In genomic region chr11:112255075-112255739, GRCh38 we compare ENCODE assay signal across 10 cellular contexts. TPM values are rescaled to one million over a fixed set of nuclear protein-coding genes. Genes with fewer than 3 reads are reported as not detected.
A peak's percentile ranks its signal among the peaks of the same experiment; 100 is the strongest.
DNase-seq lines count a peak whose midpoint lies in the region; TF ChIP-seq lines count a peak whose summit lies in the region.
"Had no signal": no experiment of that assay in that cellular context is flagged by ENCODE, and none has a peak within 500 bp of the region (broad histone marks: within the 10 kb centered on the region; RNA-seq: fewer than 3 reads in every experiment).

No MANE protein-coding gene starts in this region.

- no peak for TF ChIP-seq POLR2A in sigmoid colon (IDR thresholded peaks at IDR 0.05)

- WGBS in sigmoid colon, 2 donors, result 59 to 72% methylated on average over 15 of the region's 15 CpGs

- H3K9me3 ChIP-seq in sigmoid colon, result no peaks in the 10 kb centered on the region
- H3K9me3 ChIP-seq: tibial artery had no signal

- intact Hi-C loops in sigmoid colon (cut with DNase I), result no loop called here

- TF ChIP-seq EP300 in sigmoid colon (IDR thresholded peaks at IDR 0.05), result no peak

- peak; percentile 39 for DNase-seq in HCEC 1CT
- DNase-seq in NCI-H69 (lab: John Stamatoyannopoulos, UW), result peak; percentile 86
- peak; percentile 56 for DNase-seq in dedifferentiated amniotic fluid mesenchymal stem cell (ENCODE audit: extremely low spot score)
- peak; percentile 75 for DNase-seq in non-pigmented ciliary epithelial cell (ENCODE audit: low read depth)
- DNase-seq in stimulated activated CD4-positive, alpha-beta T cell treated with anti-CD3 and anti-CD28 coated beads, Interleukin-2, amount 100 ng/mL, for 48 hours, result no peak
- DNase-seq in germinal center (ENCODE audit: low spot score), result no peak
- no peak for DNase-seq in iPS-NIHi7 (ENCODE audit: extremely low spot score)
- no peak for DNase-seq in sigmoid colon

- H3K4me1 ChIP-seq in sigmoid colon, result no peaks in the 10 kb centered on the region
- H3K4me1 ChIP-seq: tibial artery had no signal

- no peak overlapping the region for H3K27ac ChIP-seq in sigmoid colon
- H3K27ac ChIP-seq: tibial artery had no signal

- H3K36me3 ChIP-seq in sigmoid colon, result no peaks in the 10 kb centered on the region

- H3K4me3 ChIP-seq in sigmoid colon, result no peak overlapping the region
- H3K4me3 ChIP-seq: tibial artery had no signal

- no peaks in the 10 kb centered on the region for H3K27me3 ChIP-seq in sigmoid colon
- H3K27me3 ChIP-seq: tibial artery had no signal

- TF ChIP-seq CTCF in sigmoid colon (IDR thresholded peaks at IDR 0.05), result no peak

RNA-seq across cellular contexts. Expression of gene PLET1, which starts 5.5 kb away (rescaled TPM):
- not detected for total RNA-seq in sigmoid colon
- polyA plus RNA-seq in sigmoid colon, result under 1 TPM in 1 of 3 donors, not detected in 2; 0.60 TPM
- polyA plus RNA-seq: adipose tissue had no signal

RNA-seq across cellular contexts. Expression of gene PTS, which starts 29.0 kb away (rescaled TPM):
- total RNA-seq in sigmoid colon, result 10 to 100 TPM; 17.2 to 44.3 (median 30.7) TPM
- 10 to 100 TPM; 34.0 to 86.5 (median 81.1) TPM for polyA plus RNA-seq in sigmoid colon

Comparison
In these comparisons a context has a peak if more than half of its experiments do, and no peak if none do; other contexts are left out.
1. DNase-seq: peak in HCEC 1CT (single experiment), NCI-H69 (single experiment), dedifferentiated amniotic fluid mesenchymal stem cell (single experiment) and non-pigmented ciliary epithelial cell (single experiment); none in stimulated activated CD4-positive, alpha-beta T cell treated with anti-CD3 and anti-CD28 coated beads, Interleukin-2, amount 100 ng/mL, for 48 hours (0 of 2), germinal center (single experiment), iPS-NIHi7 (single experiment) and sigmoid colon (single experiment).